In the genomic region with DNA sequence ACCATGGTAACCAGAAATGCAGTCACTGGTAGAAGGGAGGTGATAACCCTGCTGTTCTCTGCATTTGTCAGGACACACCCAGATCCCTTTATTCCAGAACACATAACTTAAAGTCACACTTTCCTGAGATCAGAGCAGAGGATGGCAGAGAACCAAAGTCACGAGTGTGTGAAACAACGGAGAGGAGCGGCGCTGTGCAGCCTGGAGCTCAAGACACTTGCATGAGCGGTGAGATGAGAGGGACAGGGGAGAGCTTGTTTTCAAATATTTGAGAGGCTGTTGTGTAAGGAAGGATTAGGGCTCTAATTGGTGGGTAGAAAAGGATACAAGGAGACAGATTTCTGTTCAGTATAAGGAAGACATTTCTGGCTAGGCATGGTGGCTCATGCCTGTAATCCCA, we compare ENCODE assay signal across 1 cellular context.
TF ChIP-seq lines count a peak whose summit lies in the region.

No MANE protein-coding gene starts in this region.

TF ChIP-seq in WTC11, 78 proteins besides CTCF, POLR2A, EP300 and RAD21 (continued from another document):
- TF ChIP-seq, protein P1, sequence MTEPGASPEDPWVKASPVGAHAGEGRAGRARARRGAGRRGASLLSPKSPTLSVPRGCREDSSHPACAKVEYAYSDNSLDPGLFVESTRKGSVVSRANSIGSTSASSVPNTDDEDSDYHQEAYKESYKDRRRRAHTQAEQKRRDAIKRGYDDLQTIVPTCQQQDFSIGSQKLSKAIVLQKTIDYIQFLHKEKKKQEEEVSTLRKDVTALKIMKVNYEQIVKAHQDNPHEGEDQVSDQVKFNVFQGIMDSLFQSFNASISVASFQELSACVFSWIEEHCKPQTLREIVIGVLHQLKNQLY (CRISPR knock-in tag; IDR thresholded peaks at IDR 0.05) = no peak
- TF ChIP-seq, protein P2, sequence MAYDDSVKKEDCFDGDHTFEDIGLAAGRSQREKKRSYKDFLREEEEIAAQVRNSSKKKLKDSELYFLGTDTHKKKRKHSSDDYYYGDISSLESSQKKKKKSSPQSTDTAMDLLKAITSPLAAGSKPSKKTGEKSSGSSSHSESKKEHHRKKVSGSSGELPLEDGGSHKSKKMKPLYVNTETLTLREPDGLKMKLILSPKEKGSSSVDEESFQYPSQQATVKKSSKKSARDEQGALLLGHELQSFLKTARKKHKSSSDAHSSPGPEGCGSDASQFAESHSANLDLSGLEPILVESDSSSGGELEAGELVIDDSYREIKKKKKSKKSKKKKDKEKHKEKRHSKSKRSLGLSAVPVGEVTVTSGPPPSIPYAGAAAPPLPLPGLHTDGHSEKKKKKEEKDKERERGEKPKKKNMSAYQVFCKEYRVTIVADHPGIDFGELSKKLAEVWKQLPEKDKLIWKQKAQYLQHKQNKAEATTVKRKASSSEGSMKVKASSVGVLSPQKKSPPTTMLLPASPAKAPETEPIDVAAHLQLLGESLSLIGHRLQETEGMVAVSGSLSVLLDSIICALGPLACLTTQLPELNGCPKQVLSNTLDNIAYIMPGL (CRISPR knock-in tag; IDR thresholded peaks at IDR 0.05) = no peak
- TF ChIP-seq JAZF1 (CRISPR knock-in tag; IDR thresholded peaks at IDR 0.05) (no peak), ZNF423 (CRISPR knock-in tag; IDR thresholded peaks at IDR 0.05) (no peak), ZNF416 (CRISPR knock-in tag; IDR thresholded peaks at IDR 0.05) (no peak), ZNF232 (CRISPR knock-in tag; IDR thresholded peaks at IDR 0.05) (no peak), GABPB1 (CRISPR knock-in tag; IDR thresholded peaks at IDR 0.05) (no peak)
- TF ChIP-seq, protein P3, sequence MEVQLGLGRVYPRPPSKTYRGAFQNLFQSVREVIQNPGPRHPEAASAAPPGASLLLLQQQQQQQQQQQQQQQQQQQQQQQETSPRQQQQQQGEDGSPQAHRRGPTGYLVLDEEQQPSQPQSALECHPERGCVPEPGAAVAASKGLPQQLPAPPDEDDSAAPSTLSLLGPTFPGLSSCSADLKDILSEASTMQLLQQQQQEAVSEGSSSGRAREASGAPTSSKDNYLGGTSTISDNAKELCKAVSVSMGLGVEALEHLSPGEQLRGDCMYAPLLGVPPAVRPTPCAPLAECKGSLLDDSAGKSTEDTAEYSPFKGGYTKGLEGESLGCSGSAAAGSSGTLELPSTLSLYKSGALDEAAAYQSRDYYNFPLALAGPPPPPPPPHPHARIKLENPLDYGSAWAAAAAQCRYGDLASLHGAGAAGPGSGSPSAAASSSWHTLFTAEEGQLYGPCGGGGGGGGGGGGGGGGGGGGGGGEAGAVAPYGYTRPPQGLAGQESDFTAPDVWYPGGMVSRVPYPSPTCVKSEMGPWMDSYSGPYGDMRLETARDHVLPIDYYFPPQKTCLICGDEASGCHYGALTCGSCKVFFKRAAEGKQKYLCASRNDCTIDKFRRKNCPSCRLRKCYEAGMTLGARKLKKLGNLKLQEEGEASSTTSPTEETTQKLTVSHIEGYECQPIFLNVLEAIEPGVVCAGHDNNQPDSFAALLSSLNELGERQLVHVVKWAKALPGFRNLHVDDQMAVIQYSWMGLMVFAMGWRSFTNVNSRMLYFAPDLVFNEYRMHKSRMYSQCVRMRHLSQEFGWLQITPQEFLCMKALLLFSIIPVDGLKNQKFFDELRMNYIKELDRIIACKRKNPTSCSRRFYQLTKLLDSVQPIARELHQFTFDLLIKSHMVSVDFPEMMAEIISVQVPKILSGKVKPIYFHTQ (CRISPR knock-in tag; IDR thresholded peaks at IDR 0.05) = no peak
- TF ChIP-seq, protein P4, sequence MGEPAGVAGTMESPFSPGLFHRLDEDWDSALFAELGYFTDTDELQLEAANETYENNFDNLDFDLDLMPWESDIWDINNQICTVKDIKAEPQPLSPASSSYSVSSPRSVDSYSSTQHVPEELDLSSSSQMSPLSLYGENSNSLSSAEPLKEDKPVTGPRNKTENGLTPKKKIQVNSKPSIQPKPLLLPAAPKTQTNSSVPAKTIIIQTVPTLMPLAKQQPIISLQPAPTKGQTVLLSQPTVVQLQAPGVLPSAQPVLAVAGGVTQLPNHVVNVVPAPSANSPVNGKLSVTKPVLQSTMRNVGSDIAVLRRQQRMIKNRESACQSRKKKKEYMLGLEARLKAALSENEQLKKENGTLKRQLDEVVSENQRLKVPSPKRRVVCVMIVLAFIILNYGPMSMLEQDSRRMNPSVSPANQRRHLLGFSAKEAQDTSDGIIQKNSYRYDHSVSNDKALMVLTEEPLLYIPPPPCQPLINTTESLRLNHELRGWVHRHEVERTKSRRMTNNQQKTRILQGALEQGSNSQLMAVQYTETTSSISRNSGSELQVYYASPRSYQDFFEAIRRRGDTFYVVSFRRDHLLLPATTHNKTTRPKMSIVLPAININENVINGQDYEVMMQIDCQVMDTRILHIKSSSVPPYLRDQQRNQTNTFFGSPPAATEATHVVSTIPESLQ (CRISPR knock-in tag; IDR thresholded peaks at IDR 0.05) = no peak
